ENCODE assay signal across 6 cellular contexts in the genomic region with DNA sequence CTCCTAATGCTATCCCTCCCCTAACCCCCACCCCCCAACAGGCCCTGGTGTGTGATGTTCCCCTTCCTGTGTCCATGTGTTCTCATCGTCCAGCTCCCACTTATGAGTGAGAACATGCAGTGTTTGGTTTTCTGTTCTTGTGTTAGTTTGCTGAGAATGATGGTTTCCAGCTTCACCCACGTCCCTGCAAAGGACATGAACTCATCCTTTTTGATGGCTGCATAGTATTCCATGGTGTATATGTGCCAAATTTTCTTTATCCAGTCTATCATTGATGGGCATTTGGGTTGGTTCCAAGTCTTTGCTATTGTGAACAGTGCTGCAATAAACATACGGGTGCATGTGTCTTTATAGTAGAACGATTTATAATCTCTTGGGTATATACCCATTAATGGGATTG. TPM values are rescaled to one million over a fixed set of nuclear protein-coding genes. Genes with fewer than 3 reads are reported as not detected.
"Had no signal": no experiment of that assay in that cellular context is flagged by ENCODE, and none has a peak within 500 bp of the region (broad histone marks: within the 10 kb centered on the region; RNA-seq: fewer than 3 reads in every experiment).

No MANE protein-coding gene starts in this region.

RNA-seq across cellular contexts. Expression of gene KCNJ8, which starts 15.2 kb away (rescaled TPM):
- total RNA-seq: lung microvascular endothelial cell; mammary epithelial cell; mononuclear cell; naive thymus-derived CD4-positive, alpha-beta T cell had no signal
- polyA plus RNA-seq: immature natural killer cell; keratinocyte; mammary epithelial cell; naive thymus-derived CD4-positive, alpha-beta T cell had no signal
